18 cellular contexts compared by ENCODE assay signal in genomic region chr21:31476551-31477120, GRCh38.
DNase-seq lines count a peak whose midpoint lies in the region; ATAC-seq and TF ChIP-seq lines count a peak whose summit lies in the region.
"Had no signal": no experiment of that assay in that cellular context is flagged by ENCODE, and none has a peak within 500 bp of the region (broad histone marks: within the 10 kb centered on the region; RNA-seq: fewer than 3 reads in every experiment).

No MANE protein-coding gene starts in this region.

- H3K36me3 Mint-ChIP-seq in T-helper 17 cell (ENCODE audit: low read depth): no peaks in the 10 kb centered on the region
- H3K36me3 Mint-ChIP-seq: CD8-positive, alpha-beta memory T cell had no signal

- H3K9me3 ChIP-seq in T-helper 17 cell (ENCODE audit: control insufficient read depth, low read length, poor library complexity, severe bottlenecking): no peaks in the 10 kb centered on the region
- H3K9me3 ChIP-seq: neutrophil had no signal

- peak overlapping the region; percentile 16 for H3K27ac Mint-ChIP-seq in T-helper 17 cell
- H3K27ac Mint-ChIP-seq: activated CD8-positive, alpha-beta memory T cell treated with anti-CD3 and anti-CD28 coated beads, Interleukin-2, amount 10 ng/mL, durations not matched to agents 7 days and 5 days; CD8-positive, alpha-beta memory T cell had no signal

- no peak overlapping the region for H3K4me3 ChIP-seq in fibroblast of mammary gland (ENCODE audit: control insufficient read depth, low read depth, low read length)
- H3K4me3 ChIP-seq: spleen had no signal

- no peak overlapping the region for H3K4me3 Mint-ChIP-seq in T-helper 17 cell
- H3K4me3 Mint-ChIP-seq: activated CD8-positive, alpha-beta memory T cell treated with anti-CD3 and anti-CD28 coated beads, Interleukin-2, amount 10 ng/mL, durations not matched to agents 7 days and 5 days; CD8-positive, alpha-beta memory T cell; WTC11 had no signal

- peak; percentile 3 for TF ChIP-seq CTCF in fibroblast of mammary gland (conservative IDR thresholded peaks at IDR 0.05; ENCODE audit: control insufficient read depth, insufficient read depth, low read depth, low read length)

- H3K4me1 Mint-ChIP-seq in T-helper 17 cell: peaks cover 6% of the 10 kb centered on the region
- H3K4me1 Mint-ChIP-seq: activated CD8-positive, alpha-beta memory T cell treated with anti-CD3 and anti-CD28 coated beads, Interleukin-2, amount 10 ng/mL, durations not matched to agents 7 days and 5 days; CD8-positive, alpha-beta memory T cell had no signal

- DNase-seq in NCI-H2029 (lab: John Stamatoyannopoulos, UW) (peak; percentile 6), NCI-H2029 treated with DMSO at 0.1 percent for 48 hours (lab: John Stamatoyannopoulos, UW) (no peak), T-helper 17 cell (no peak), fibroblast of mammary gland (ENCODE audit: low read depth) (peak; percentile 24), retina (peak; percentile 86), foreskin melanocyte (no peak)
- DNase-seq: activated CD8-positive, alpha-beta memory T cell treated with anti-CD3 and anti-CD28 coated beads, Interleukin-2, amount 10 ng/mL, durations not matched to agents 7 days and 5 days; activated gamma-delta T cell treated with Interleukin-2 at 50 U/mL for 16 hours; CD8-positive, alpha-beta memory T cell; central memory CD4-positive, alpha-beta T cell; Kasumi-1; mammary epithelial cell; spleen; SW 1271 had no signal

- H3K27me3 Mint-ChIP-seq in T-helper 17 cell: no peaks in the 10 kb centered on the region

- ATAC-seq in T-helper 17 cell (no peak), GM21423 (IDR thresholded peaks at IDR 0.05; ENCODE audit: unreplicated experiment) (no peak), HG03571 (IDR thresholded peaks at IDR 0.05; ENCODE audit: unreplicated experiment) (no peak)
- ATAC-seq: activated CD8-positive, alpha-beta memory T cell treated with anti-CD3 and anti-CD28 coated beads, Interleukin-2, amount 10 ng/mL, durations not matched to agents 7 days and 5 days; WTC11 had no signal

Comparison
In these comparisons a context has a peak if more than half of its experiments do, and no peak if none do; other contexts are left out.
1. DNase-seq: peak in NCI-H2029 (single experiment), fibroblast of mammary gland (single experiment) and retina (single experiment); none in NCI-H2029 treated with DMSO at 0.1 percent for 48 hours (single experiment), T-helper 17 cell (0 of 3) and foreskin melanocyte (single experiment).